ENCODE assay signal across 28 cellular contexts in the genomic region with DNA sequence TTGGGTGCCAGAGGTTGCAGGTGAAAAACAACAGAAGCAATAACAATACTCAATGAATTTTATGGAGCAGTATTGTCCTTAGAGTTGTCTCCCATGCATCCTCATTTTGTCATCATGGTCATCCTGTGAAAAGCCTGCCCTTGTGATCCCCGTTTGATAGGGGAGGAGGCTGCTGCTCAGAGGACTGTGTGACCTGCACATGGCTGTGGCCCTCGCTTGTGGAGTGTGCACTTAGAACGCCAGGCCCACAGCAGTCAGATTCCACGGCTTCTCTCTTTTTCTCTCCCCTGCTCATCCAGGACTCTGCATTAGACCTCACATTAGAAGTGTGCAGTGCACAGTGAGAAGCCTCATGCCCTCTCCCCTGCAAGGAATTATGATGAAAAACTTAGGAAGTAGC.
"Had no signal": no experiment of that assay in that cellular context is flagged by ENCODE, and none has a peak within 500 bp of the region (broad histone marks: within the 10 kb centered on the region; RNA-seq: fewer than 3 reads in every experiment).

No MANE protein-coding gene starts in this region.

- H3K4me1 ChIP-seq: parathyroid adenoma, psoas muscle, right lobe of liver had no signal

- H3K4me3 ChIP-seq: neural progenitor cell, ovary, psoas muscle, right lobe of liver, sigmoid colon, stomach, thoracic aorta, thyroid gland, tibial nerve, upper lobe of left lung, vagina had no signal

- ATAC-seq: psoas muscle; right cardiac atrium; right lobe of liver; stimulated activated effector memory CD8-positive, alpha-beta T cell treated with anti-CD3 and anti-CD28 coated beads, Interleukin-12 subunit alpha, Interleukin-12 subunit beta, amount 100 ng/mL, for 72 hours; stimulated activated naive B cell treated with anti-CD40 and anti-IgM and Interleukin-4, amounts not matched to agents 10 μg/mL and 1 μg/mL and 100 μg/mL, for 72 hours had no signal

- H2AFZ ChIP-seq: parathyroid adenoma had no signal

- H3K79me2 ChIP-seq: parathyroid adenoma had no signal

- H3K9ac ChIP-seq: neural progenitor cell, parathyroid adenoma had no signal

- H3K4me1 Mint-ChIP-seq: stimulated activated effector memory CD8-positive, alpha-beta T cell treated with anti-CD3 and anti-CD28 coated beads, Interleukin-12 subunit alpha, Interleukin-12 subunit beta, amount 100 ng/mL, for 72 hours had no signal

- H3K9me3 Mint-ChIP-seq: stimulated activated effector memory CD8-positive, alpha-beta T cell treated with anti-CD3 and anti-CD28 coated beads, Interleukin-12 subunit alpha, Interleukin-12 subunit beta, amount 100 ng/mL, for 72 hours; stimulated activated naive B cell treated with anti-CD40 and anti-IgM and Interleukin-4, amounts not matched to agents 10 μg/mL and 1 μg/mL and 100 μg/mL, for 72 hours; stimulated activated naive CD8-positive, alpha-beta T cell treated with anti-CD3 and anti-CD28 coated beads, Interleukin-15, Interleukin-2, amounts not matched to agents 100 ng/mL and 50 ng/mL, for 24 hours had no signal

- H3K36me3 ChIP-seq: neural progenitor cell, ovary, right lobe of liver, sigmoid colon, stomach, thoracic aorta, thyroid gland, tibial nerve, upper lobe of left lung, vagina had no signal

- H3K27me3 Mint-ChIP-seq: stimulated activated naive B cell treated with anti-CD40 and anti-IgM and Interleukin-4, amounts not matched to agents 10 μg/mL and 1 μg/mL and 100 μg/mL, for 72 hours; stimulated activated naive CD8-positive, alpha-beta T cell treated with anti-CD3 and anti-CD28 coated beads, Interleukin-15, Interleukin-2, amounts not matched to agents 100 ng/mL and 50 ng/mL, for 24 hours had no signal

- H3K27ac ChIP-seq: neural progenitor cell, ovary, parathyroid adenoma, psoas muscle, right lobe of liver, sigmoid colon, stomach, thoracic aorta, thyroid gland, tibial nerve, upper lobe of left lung, vagina had no signal

- DNase-seq: occipital lobe; ovary; posterior cingulate gyrus; psoas muscle; right cardiac atrium; right lobe of liver; sigmoid colon; small intestine; stimulated activated CD4-positive, alpha-beta T cell treated with anti-CD3 and anti-CD28 coated beads, Interleukin-15, amount 100 ng/mL, for 24 hours; stimulated activated CD4-positive, alpha-beta T cell treated with anti-CD3 and anti-CD28 coated beads, Interleukin-2, amount 100 ng/mL, for 24 hours; stimulated activated CD4-positive, alpha-beta T cell treated with anti-CD3 and anti-CD28 coated beads, Interleukin-2, amount 100 ng/mL, for 48 hours; stimulated activated CD4-positive, alpha-beta T cell treated with anti-CD3 and anti-CD28 coated beads, Interleukin-4, amount 100 ng/mL, for 24 hours; stimulated activated naive B cell treated with anti-CD40 and anti-IgM and Interleukin-4, amounts not matched to agents 10 μg/mL and 1 μg/mL and 100 μg/mL, for 72 hours; stimulated activated naive CD4-positive, alpha-beta T cell treated with Interleukin-2 at 50 U/mL for 16 hours; stomach; thyroid gland; trophoblast cell; upper lobe of left lung had no signal

- H3K4me2 ChIP-seq: neural progenitor cell had no signal

- H3K27ac Mint-ChIP-seq: nephron; neural progenitor cell; progenitor cell of endocrine pancreas; stimulated activated effector memory CD8-positive, alpha-beta T cell treated with anti-CD3 and anti-CD28 coated beads, Interleukin-12 subunit alpha, Interleukin-12 subunit beta, amount 100 ng/mL, for 72 hours; stimulated activated naive B cell treated with anti-CD40 and anti-IgM and Interleukin-4, amounts not matched to agents 10 μg/mL and 1 μg/mL and 100 μg/mL, for 72 hours; stimulated activated naive CD8-positive, alpha-beta T cell treated with anti-CD3 and anti-CD28 coated beads, Interleukin-15, Interleukin-2, amounts not matched to agents 100 ng/mL and 50 ng/mL, for 24 hours had no signal

- FAIRE-seq: small intestine, urothelium cell line had no signal

- H3K9me3 ChIP-seq: ovary, psoas muscle, right lobe of liver, sigmoid colon, stomach, thoracic aorta, thyroid gland, tibial nerve, upper lobe of left lung, vagina had no signal

- H3K27me3 ChIP-seq: neural progenitor cell, ovary, right lobe of liver, sigmoid colon, stomach, thyroid gland, tibial nerve, upper lobe of left lung, vagina had no signal

- H3K36me3 Mint-ChIP-seq: neural progenitor cell; stimulated activated effector memory CD8-positive, alpha-beta T cell treated with anti-CD3 and anti-CD28 coated beads, Interleukin-12 subunit alpha, Interleukin-12 subunit beta, amount 100 ng/mL, for 72 hours; stimulated activated naive B cell treated with anti-CD40 and anti-IgM and Interleukin-4, amounts not matched to agents 10 μg/mL and 1 μg/mL and 100 μg/mL, for 72 hours had no signal

- H3K4me3 Mint-ChIP-seq: nephron; neural progenitor cell; stimulated activated effector memory CD8-positive, alpha-beta T cell treated with anti-CD3 and anti-CD28 coated beads, Interleukin-12 subunit alpha, Interleukin-12 subunit beta, amount 100 ng/mL, for 72 hours; stimulated activated naive B cell treated with anti-CD40 and anti-IgM and Interleukin-4, amounts not matched to agents 10 μg/mL and 1 μg/mL and 100 μg/mL, for 72 hours; stimulated activated naive CD8-positive, alpha-beta T cell treated with anti-CD3 and anti-CD28 coated beads, Interleukin-15, Interleukin-2, amounts not matched to agents 100 ng/mL and 50 ng/mL, for 24 hours had no signal
